Comparison of ENCODE assay signal across 18 cellular contexts in the genomic region with DNA sequence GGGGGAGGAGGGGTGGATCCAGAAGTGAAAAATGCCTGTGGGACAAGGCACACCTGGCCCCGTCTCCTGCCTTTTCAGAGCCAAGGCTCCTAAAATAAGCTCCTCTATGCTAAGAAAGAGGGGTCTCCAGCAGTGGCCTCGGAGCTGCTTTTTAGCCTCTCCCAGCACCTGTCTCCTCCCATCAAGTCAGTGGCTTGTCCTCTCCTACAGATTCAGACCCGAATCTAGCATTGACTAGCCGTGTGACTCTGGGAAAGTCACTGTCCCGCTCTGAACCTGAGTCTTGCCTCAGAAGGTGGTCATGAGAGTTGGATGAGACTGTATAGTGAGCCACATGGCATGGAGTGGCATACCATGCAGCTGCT.
DNase-seq lines count a peak whose midpoint lies in the region; ATAC-seq and TF ChIP-seq lines count a peak whose summit lies in the region.
"Had no signal": no experiment of that assay in that cellular context is flagged by ENCODE, and none has a peak within 500 bp of the region (broad histone marks: within the 10 kb centered on the region; RNA-seq: fewer than 3 reads in every experiment).

No MANE protein-coding gene starts in this region.

- no peak for TF ChIP-seq CTCF in OCI-LY3 (IDR thresholded peaks at IDR 0.05; ENCODE audit: low read depth, low read length)

- WGBS in trophoblast cell (ENCODE audit: extremely low coverage, insufficient coverage, insufficient read length) = no CpG with 5 or more reads among the region's 5 CpGs

- no peaks in the 10 kb centered on the region for H3K79me1 ChIP-seq in trophoblast cell (ENCODE audit: low read length)

- H4K20me1 ChIP-seq in BLaER1 (no peaks in the 10 kb centered on the region), OCI-LY3 (ENCODE audit: insufficient read depth, low read length) (no peaks in the 10 kb centered on the region)

- intact Hi-C loops in activated T-helper 2 cell treated with anti-CD3 and anti-CD28 coated beads, Interferon-gamma antibody, Interleukin-2, Interleukin-4, amounts not matched to agents 10 μg/mL and 5 μg/mL and 100 μg/mL, durations not matched to agents 14 hours and 24 hours and 36 hours (cut with micrococcal nuclease) = no loop called here

- H3K79me2 ChIP-seq in OCI-LY3 (ENCODE audit: low read length) (no peaks in the 10 kb centered on the region), trophoblast cell (ENCODE audit: control insufficient read depth, insufficient read depth, low read length, poor library complexity) (no peaks in the 10 kb centered on the region)

- H3K27ac ChIP-seq in BLaER1 = no peak overlapping the region
- no peak overlapping the region for H3K27ac ChIP-seq in OCI-LY3 (ENCODE audit: low read length)
- H3K27ac ChIP-seq in trophoblast cell (ENCODE audit: low read depth, low read length) = no peak overlapping the region
- H3K27ac ChIP-seq: 22Rv1, GM23248 had no signal

- H3K36me3 ChIP-seq in BLaER1 (no peaks in the 10 kb centered on the region), OCI-LY3 (replicated peaks; ENCODE audit: low read depth, low read length) (no peaks in the 10 kb centered on the region), trophoblast cell (ENCODE audit: control insufficient read depth in 1 of 2, insufficient read depth in 2 of 2, low read length in 2 of 2) (no peaks in the 10 kb centered on the region)

- H3K4me2 ChIP-seq in BLaER1 = peak overlapping the region; percentile 75
- peak overlapping the region; percentile 79 for H3K4me2 ChIP-seq in OCI-LY3 (ENCODE audit: low read length)
- H3K4me2 ChIP-seq in trophoblast cell (ENCODE audit: low read length) = no peak overlapping the region

- H2BK120ac ChIP-seq in trophoblast cell (ENCODE audit: insufficient read depth, low read length, poor library complexity) = no peak overlapping the region

- H3K4ac ChIP-seq in trophoblast cell (ENCODE audit: low read depth, low read length) = no peak overlapping the region

- peak overlapping the region; percentile 3 for H3K27ac Mint-ChIP-seq in stimulated activated naive B cell treated with anti-CD40 and anti-IgM and Interleukin-4, amounts not matched to agents 10 μg/mL and 1 μg/mL and 100 μg/mL, for 72 hours
- no peak overlapping the region for H3K27ac Mint-ChIP-seq in activated T-helper 2 cell treated with anti-CD3 and anti-CD28 coated beads, Interferon-gamma antibody, Interleukin-2, Interleukin-4, amounts not matched to agents 10 μg/mL and 5 μg/mL and 100 μg/mL, durations not matched to agents 14 hours and 24 hours and 36 hours
- H3K27ac Mint-ChIP-seq: B cell; CD4-positive, alpha-beta memory T cell had no signal

- H4K8ac ChIP-seq in trophoblast cell (ENCODE audit: low read depth, low read length) = no peak overlapping the region

- no peak for ATAC-seq in stimulated activated naive B cell treated with anti-CD40 and anti-IgM and Interleukin-4, amounts not matched to agents 10 μg/mL and 1 μg/mL and 100 μg/mL, for 72 hours (replicated peaks)

- H3K4me1 ChIP-seq in BLaER1 (peaks cover 49% of the 10 kb centered on the region), OCI-LY3 (ENCODE audit: low read length) (peaks cover 62% of the 10 kb centered on the region), trophoblast cell (ENCODE audit: control insufficient read depth in 1 of 2, insufficient read depth in 2 of 2, low read length in 2 of 2) (no peaks in the 10 kb centered on the region)

- H3K9ac ChIP-seq in BLaER1 (0 out of 2 replicates have a peak overlapping the region, but pooled peaks have one; percentile 6), OCI-LY3 (ENCODE audit: low read length) (peak overlapping the region; percentile 66; the same call in 1 of the 2 replicates), trophoblast cell (ENCODE audit: low read length) (no peak overlapping the region)
- H3K9ac ChIP-seq: GM23248 had no signal

- H3K4me1 Mint-ChIP-seq in stimulated activated naive B cell treated with anti-CD40 and anti-IgM and Interleukin-4, amounts not matched to agents 10 μg/mL and 1 μg/mL and 100 μg/mL, for 72 hours = peaks cover 48 to 51% of the 10 kb centered on the region in 2 donors
- peaks cover 15% of the 10 kb centered on the region for H3K4me1 Mint-ChIP-seq in activated T-helper 2 cell treated with anti-CD3 and anti-CD28 coated beads, Interferon-gamma antibody, Interleukin-2, Interleukin-4, amounts not matched to agents 10 μg/mL and 5 μg/mL and 100 μg/mL, durations not matched to agents 14 hours and 24 hours and 36 hours (ENCODE audit: low read depth)
- H3K4me1 Mint-ChIP-seq: CD4-positive, alpha-beta memory T cell had no signal

- no peak overlapping the region for H2AK5ac ChIP-seq in trophoblast cell (ENCODE audit: low read length)

- no peak overlapping the region for H3K14ac ChIP-seq in trophoblast cell (ENCODE audit: low read length)

- H3K36me3 Mint-ChIP-seq in stimulated activated naive B cell treated with anti-CD40 and anti-IgM and Interleukin-4, amounts not matched to agents 10 μg/mL and 1 μg/mL and 100 μg/mL, for 72 hours = no peaks in the 10 kb centered on the region
- H3K36me3 Mint-ChIP-seq in activated T-helper 2 cell treated with anti-CD3 and anti-CD28 coated beads, Interferon-gamma antibody, Interleukin-2, Interleukin-4, amounts not matched to agents 10 μg/mL and 5 μg/mL and 100 μg/mL, durations not matched to agents 14 hours and 24 hours and 36 hours (ENCODE audit: low read depth) = no peaks in the 10 kb centered on the region
- H3K36me3 Mint-ChIP-seq: CD4-positive, alpha-beta memory T cell had no signal

- H3K4me3 ChIP-seq in BLaER1 = no peak overlapping the region
- no peak overlapping the region for H3K4me3 ChIP-seq in OCI-LY3 (ENCODE audit: low read length)
- H3K4me3 ChIP-seq in trophoblast cell (ENCODE audit: low read depth, low read length) = no peak overlapping the region
- H3K4me3 ChIP-seq: GM23248 had no signal

- H3K9me3 ChIP-seq in BLaER1 = no peaks in the 10 kb centered on the region
- no peaks in the 10 kb centered on the region for H3K9me3 ChIP-seq in OCI-LY3 (ENCODE audit: insufficient read depth, low read length)
- peaks cover 10% of the 10 kb centered on the region for H3K9me3 ChIP-seq in trophoblast cell (ENCODE audit: insufficient read depth, low read depth, low read length)

- no peak overlapping the region for H3K23ac ChIP-seq in trophoblast cell (ENCODE audit: low read length)

- H3K9me3 Mint-ChIP-seq in stimulated activated naive B cell treated with anti-CD40 and anti-IgM and Interleukin-4, amounts not matched to agents 10 μg/mL and 1 μg/mL and 100 μg/mL, for 72 hours = no peaks in the 10 kb centered on the region
- no peaks in the 10 kb centered on the region for H3K9me3 Mint-ChIP-seq in activated T-helper 2 cell treated with anti-CD3 and anti-CD28 coated beads, Interferon-gamma antibody, Interleukin-2, Interleukin-4, amounts not matched to agents 10 μg/mL and 5 μg/mL and 100 μg/mL, durations not matched to agents 14 hours and 24 hours and 36 hours

- no peak overlapping the region for H4K12ac ChIP-seq in trophoblast cell (ENCODE audit: low read depth, low read length)

- H3K18ac ChIP-seq in trophoblast cell (ENCODE audit: low read length) = no peak overlapping the region

- no peak overlapping the region for H2BK12ac ChIP-seq in trophoblast cell (ENCODE audit: low read length)

- H3K27me3 ChIP-seq in BLaER1 = no peaks in the 10 kb centered on the region
- no peaks in the 10 kb centered on the region for H3K27me3 ChIP-seq in OCI-LY3 (ENCODE audit: low read depth, low read length)
- no peaks in the 10 kb centered on the region for H3K27me3 ChIP-seq in trophoblast cell (ENCODE audit: insufficient read depth, low read length)

- H3K4me3 Mint-ChIP-seq in stimulated activated naive B cell treated with anti-CD40 and anti-IgM and Interleukin-4, amounts not matched to agents 10 μg/mL and 1 μg/mL and 100 μg/mL, for 72 hours = no peak overlapping the region
- no peak overlapping the region for H3K4me3 Mint-ChIP-seq in activated T-helper 2 cell treated with anti-CD3 and anti-CD28 coated beads, Interferon-gamma antibody, Interleukin-2, Interleukin-4, amounts not matched to agents 10 μg/mL and 5 μg/mL and 100 μg/mL, durations not matched to agents 14 hours and 24 hours and 36 hours (ENCODE audit: low read depth)
- H3K4me3 Mint-ChIP-seq: B cell; CD4-positive, alpha-beta memory T cell had no signal

- H2BK5ac ChIP-seq in trophoblast cell (ENCODE audit: low read depth, low read length, poor library complexity) = no peak overlapping the region

- no peak overlapping the region for H4K91ac ChIP-seq in trophoblast cell (ENCODE audit: low read depth, low read length)

- DNase-seq in myocyte (ENCODE audit: low read depth) (peak; percentile 28), trophoblast cell (no peak), HPDE6-E6E7 (ENCODE audit: extremely low spot score) (no peak)
- no peak for DNase-seq in stimulated activated naive B cell treated with anti-CD40 and anti-IgM and Interleukin-4, amounts not matched to agents 10 μg/mL and 1 μg/mL and 100 μg/mL, for 72 hours
- DNase-seq in activated T-helper 2 cell treated with anti-CD3 and anti-CD28 coated beads, Interferon-gamma antibody, Interleukin-2, Interleukin-4, amounts not matched to agents 10 μg/mL and 5 μg/mL and 100 μg/mL, durations not matched to agents 14 hours and 24 hours and 36 hours (ENCODE audit: low spot score) = no peak
- DNase-seq: Calu3; CD4-positive, alpha-beta memory T cell; COR-L47; DMS53; DMS79 treated with DMSO at 0.1 percent for 48 hours; GF-D8; GM23248; H7; HCEC 1CT had no signal

- H2AFZ ChIP-seq in OCI-LY3 (ENCODE audit: low read depth, low read length) (no peak overlapping the region), trophoblast cell (ENCODE audit: insufficient read depth, low read length, poor library complexity) (no peak overlapping the region)
- H2AFZ ChIP-seq: GM23248 had no signal

- peaks cover 9 to 15% of the 10 kb centered on the region in 2 donors for H3K27me3 Mint-ChIP-seq in stimulated activated naive B cell treated with anti-CD40 and anti-IgM and Interleukin-4, amounts not matched to agents 10 μg/mL and 1 μg/mL and 100 μg/mL, for 72 hours
- H3K27me3 Mint-ChIP-seq in activated T-helper 2 cell treated with anti-CD3 and anti-CD28 coated beads, Interferon-gamma antibody, Interleukin-2, Interleukin-4, amounts not matched to agents 10 μg/mL and 5 μg/mL and 100 μg/mL, durations not matched to agents 14 hours and 24 hours and 36 hours (ENCODE audit: low read depth) = peaks cover 6% of the 10 kb centered on the region
